ENCODE assay signal across 26 cellular contexts in the genomic region with DNA sequence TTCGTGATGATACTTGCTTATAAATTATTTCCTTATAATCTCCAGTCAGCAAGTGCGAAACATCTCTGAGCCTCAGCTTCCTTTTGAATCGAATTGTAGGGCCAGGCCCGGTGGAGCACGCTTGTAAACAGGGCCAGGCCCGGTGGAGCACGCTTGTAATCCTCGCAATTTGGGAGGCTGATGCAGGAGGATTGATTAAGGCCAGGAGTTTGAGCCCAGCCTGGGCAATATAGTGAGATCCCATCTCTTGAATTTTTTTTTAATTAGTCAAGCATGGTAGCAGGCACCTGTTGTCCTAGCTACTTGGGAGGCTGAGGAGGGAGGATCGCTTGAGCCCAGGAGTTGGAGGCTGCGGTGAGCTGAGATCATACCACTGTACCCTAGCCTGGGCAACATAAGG.
"Had no signal": no experiment of that assay in that cellular context is flagged by ENCODE, and none has a peak within 500 bp of the region (broad histone marks: within the 10 kb centered on the region; RNA-seq: fewer than 3 reads in every experiment).

No MANE protein-coding gene starts in this region.

- H3K9me3 Mint-ChIP-seq: immature natural killer cell; natural killer cell treated with Interleukin-12 subunit alpha and Interleukin-12 subunit beta and Interleukin-15 and Interleukin-18, amount 100 ng/mL, for 72 hours; stimulated activated memory B cell treated with anti-CD40 and anti-IgM and Interleukin-4, amounts not matched to agents 10 μg/mL and 1 μg/mL and 100 μg/mL, for 72 hours; stimulated activated naive CD8-positive, alpha-beta T cell treated with anti-CD3 and anti-CD28 coated beads, Interleukin-15, amount 100 ng/mL, for 72 hours; type B pancreatic cell had no signal

- H3K4me1 Mint-ChIP-seq: stimulated activated memory B cell treated with anti-CD40 and anti-IgM and Interleukin-4, amounts not matched to agents 10 μg/mL and 1 μg/mL and 100 μg/mL, for 72 hours had no signal

- H3K27me3 Mint-ChIP-seq: naive thymus-derived CD4-positive, alpha-beta T cell; natural killer cell treated with Interleukin-12 subunit alpha and Interleukin-12 subunit beta and Interleukin-15 and Interleukin-18, amount 100 ng/mL, for 72 hours; progenitor cell of endocrine pancreas; stimulated activated memory B cell treated with anti-CD40 and anti-IgM and Interleukin-4, amounts not matched to agents 10 μg/mL and 1 μg/mL and 100 μg/mL, for 72 hours; stimulated activated naive CD8-positive, alpha-beta T cell treated with anti-CD3 and anti-CD28 coated beads, Interleukin-15, amount 100 ng/mL, for 72 hours; type B pancreatic cell had no signal

- H3K9me3 ChIP-seq: left lung, lower lobe of right lung, ovary, right atrium auricular region, uterus had no signal

- DNase-seq: hypothalamus; immature natural killer cell; kidney; left colon; left lung; lower lobe of right lung; mammary epithelial cell; mesenchymal stem cell; naive thymus-derived CD4-positive, alpha-beta T cell; ovary; small intestine; stimulated activated CD4-positive, alpha-beta T cell treated with anti-CD3 and anti-CD28 coated beads, Interleukin-4, amount 100 ng/mL, for 24 hours; stimulated activated naive CD4-positive, alpha-beta T cell treated with Interleukin-2 at 50 U/mL for 16 hours; stimulated activated naive CD8-positive, alpha-beta T cell treated with anti-CD3 and anti-CD28 coated beads, Interleukin-15, amount 100 ng/mL, for 72 hours; substantia nigra; uterus had no signal

- H3K27me3 ChIP-seq: left lung, ovary, right atrium auricular region, spleen, tibial nerve, uterus had no signal

- H3K4me1 ChIP-seq: left lung, lower lobe of right lung, right atrium auricular region, spleen, tibial nerve, uterus had no signal

- H3K27ac ChIP-seq: left lung, lower lobe of right lung, ovary, right atrium auricular region, spleen, tibial nerve, uterus had no signal

- ATAC-seq: left colon; left lung; lower lobe of right lung; naive thymus-derived CD4-positive, alpha-beta T cell; natural killer cell treated with Interleukin-12 subunit alpha and Interleukin-12 subunit beta and Interleukin-15 and Interleukin-18, amount 100 ng/mL, for 72 hours; sciatic nerve; stimulated activated memory B cell treated with anti-CD40 and anti-IgM and Interleukin-4, amounts not matched to agents 10 μg/mL and 1 μg/mL and 100 μg/mL, for 72 hours; stimulated activated naive CD8-positive, alpha-beta T cell treated with anti-CD3 and anti-CD28 coated beads, Interleukin-15, amount 100 ng/mL, for 72 hours had no signal

- H3K36me3 ChIP-seq: ovary, uterus had no signal

- H3K27ac Mint-ChIP-seq: mesothelial cell of epicardium; natural killer cell treated with Interleukin-12 subunit alpha and Interleukin-12 subunit beta and Interleukin-15 and Interleukin-18, amount 100 ng/mL, for 72 hours; stimulated activated memory B cell treated with anti-CD40 and anti-IgM and Interleukin-4, amounts not matched to agents 10 μg/mL and 1 μg/mL and 100 μg/mL, for 72 hours; type B pancreatic cell had no signal

- H3K4me3 ChIP-seq: left lung, lower lobe of right lung, ovary, right atrium auricular region, spleen, tibial nerve, uterus had no signal

- H3K4me3 Mint-ChIP-seq: immature natural killer cell; mesothelial cell of epicardium; naive thymus-derived CD4-positive, alpha-beta T cell; natural killer cell treated with Interleukin-12 subunit alpha and Interleukin-12 subunit beta and Interleukin-15 and Interleukin-18, amount 100 ng/mL, for 72 hours; stimulated activated memory B cell treated with anti-CD40 and anti-IgM and Interleukin-4, amounts not matched to agents 10 μg/mL and 1 μg/mL and 100 μg/mL, for 72 hours; stimulated activated naive CD8-positive, alpha-beta T cell treated with anti-CD3 and anti-CD28 coated beads, Interleukin-15, amount 100 ng/mL, for 72 hours; type B pancreatic cell had no signal

- FAIRE-seq: islet of Langerhans, kidney, small intestine had no signal
